In genomic region chr4:24794111-24794860, GRCh38 we compare ENCODE assay signal across 1 cellular context.
TF ChIP-seq lines count a peak whose summit lies in the region.

No MANE protein-coding gene starts in this region.

TF ChIP-seq in HepG2, 621 proteins besides CTCF, POLR2A, EP300 and RAD21 (continued from another document):
- no peak for TF ChIP-seq SNAPC4 (CRISPR knock-in tag; IDR thresholded peaks at IDR 0.05)
- no peak for TF ChIP-seq ZNF142 (CRISPR knock-in tag; IDR thresholded peaks at IDR 0.05)
- no peak for TF ChIP-seq FIP1L1 (IDR thresholded peaks at IDR 0.05; ENCODE audit: borderline replicate concordance, insufficient read depth, low read depth, low read length)
- TF ChIP-seq GATAD1 (CRISPR knock-in tag; IDR thresholded peaks at IDR 0.05), result no peak
- TF ChIP-seq ATF4 (CRISPR knock-in tag; IDR thresholded peaks at IDR 0.05), result no peak
- no peak for TF ChIP-seq ZNF607 (CRISPR knock-in tag; IDR thresholded peaks at IDR 0.05; ENCODE audit: borderline replicate concordance)
- TF ChIP-seq ZNF609 (CRISPR knock-in tag; IDR thresholded peaks at IDR 0.05; ENCODE audit: borderline replicate concordance), result no peak
- TF ChIP-seq ZNF563 (CRISPR knock-in tag; IDR thresholded peaks at IDR 0.05), result no peak
